In genomic region chrX:136039968-136040367, GRCh38 we compare ENCODE assay signal across 1 cellular context.
TF ChIP-seq lines count a peak whose summit lies in the region.

No MANE protein-coding gene starts in this region.

TF ChIP-seq in HEK293, 187 proteins besides CTCF, POLR2A, EP300 and RAD21 (continued from another document):
- TF ChIP-seq ZNF146 (tag by site-specific recombination; IDR thresholded peaks at IDR 0.05) (no peak), ZNF777 (tag by site-specific recombination; IDR thresholded peaks at IDR 0.05; ENCODE audit: borderline replicate concordance) (no peak), ZNF350 (tag by site-specific recombination; IDR thresholded peaks at IDR 0.05) (no peak), ZBTB7A (tag by site-specific recombination; IDR thresholded peaks at IDR 0.05; ENCODE audit: low read depth) (no peak), HOXC10 (CRISPR knock-in tag; IDR thresholded peaks at IDR 0.05) (no peak), ZNF670 (tag by site-specific recombination; IDR thresholded peaks at IDR 0.05; ENCODE audit: low read depth) (no peak), PRDM10 (tag by site-specific recombination; IDR thresholded peaks at IDR 0.05) (peak; percentile 64; the same call in 1 of the 2 replicates), ELK4 (IDR thresholded peaks at IDR 0.05; ENCODE audit: borderline replicate concordance, low read depth, low read length) (no peak), ZNF366 (tag by site-specific recombination; conservative IDR thresholded peaks at IDR 0.05) (no peak), ZBTB11 (tag by site-specific recombination; conservative IDR thresholded peaks at IDR 0.05; ENCODE audit: low read depth) (no peak), ZNF48 (tag by site-specific recombination; IDR thresholded peaks at IDR 0.05) (no peak), ZNF621 (tag by site-specific recombination; IDR thresholded peaks at IDR 0.05) (no peak), ZNF549 (tag by site-specific recombination; IDR thresholded peaks at IDR 0.05) (no peak), ZNF26 (tag by site-specific recombination; IDR thresholded peaks at IDR 0.05) (no peak), ZNF169 (tag by site-specific recombination; IDR thresholded peaks at IDR 0.05) (no peak), ZNF133 (tag by site-specific recombination; IDR thresholded peaks at IDR 0.05) (no peak), ZNF548 (tag by site-specific recombination; IDR thresholded peaks at IDR 0.05) (no peak), REST (tag by site-specific recombination; IDR thresholded peaks at IDR 0.05) (no peak), ZFP3 (tag by site-specific recombination; IDR thresholded peaks at IDR 0.05; ENCODE audit: low read depth) (no peak), ZNF16 (tag by site-specific recombination; IDR thresholded peaks at IDR 0.05; ENCODE audit: low read depth) (no peak), ZNF362 (tag by site-specific recombination; IDR thresholded peaks at IDR 0.05) (no peak), ZNF488 (tag by site-specific recombination; IDR thresholded peaks at IDR 0.05) (no peak)
